ENCODE assay signal across 1 cellular context in the genomic region with DNA sequence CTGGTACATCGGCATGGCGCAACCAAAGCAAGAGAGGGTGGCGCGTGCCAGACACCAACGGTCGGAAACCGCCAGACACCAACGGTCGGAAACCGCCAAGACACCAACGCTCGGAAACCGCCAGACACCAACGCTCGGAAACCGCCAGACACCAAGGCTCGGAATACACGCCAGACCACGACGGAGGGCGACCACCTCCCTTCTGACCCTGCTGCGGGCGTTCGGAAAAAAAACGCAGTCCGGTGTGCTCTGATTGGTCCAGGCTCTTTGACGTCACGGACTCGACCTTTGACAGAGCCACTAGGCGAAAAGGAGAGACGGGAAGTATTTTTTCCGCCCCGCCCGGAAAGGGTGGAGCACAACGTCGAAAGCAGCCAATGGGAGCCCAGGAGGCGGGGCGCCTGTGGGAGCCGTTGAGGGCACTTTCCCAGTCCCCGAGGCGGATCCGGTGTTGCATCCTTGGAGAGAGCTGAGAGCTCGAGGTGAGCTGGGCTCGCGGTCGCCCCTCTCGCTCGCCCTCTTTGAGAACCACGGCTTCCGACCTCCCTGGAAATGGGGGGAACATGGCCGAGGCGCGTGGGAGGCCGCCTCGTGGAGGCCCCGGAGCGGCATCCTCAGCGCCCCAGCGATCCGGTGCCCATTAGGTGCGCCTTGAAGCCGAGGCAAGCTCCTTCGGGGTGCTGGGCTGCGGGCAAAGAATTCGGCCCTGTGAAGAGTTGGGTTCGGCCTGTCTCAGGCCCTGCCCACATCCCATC.
A peak's percentile ranks its signal among the peaks of the same experiment; 100 is the strongest.
TF ChIP-seq lines count a peak whose summit lies in the region.
"Not testable (repeated sequence)": the region's sequence is repeated elsewhere in the genome, so short reads cannot be mapped to it uniquely, and the experiment has no call there.

No MANE protein-coding gene starts in this region.

TF ChIP-seq in K562, 482 proteins besides CTCF, POLR2A, EP300 and RAD21 (continued from another document and continues in another):
- TF ChIP-seq NKRF (IDR thresholded peaks at IDR 0.05; ENCODE audit: borderline replicate concordance) (peak; percentile 34; the same call in 1 of the 2 replicates), OTX1 (CRISPR knock-in tag; IDR thresholded peaks at IDR 0.05) (0 out of 2 replicates have a peak, but pooled peaks have one; percentile 55), CEBPG (CRISPR knock-in tag; IDR thresholded peaks at IDR 0.05) (0 out of 2 replicates have a peak, but pooled peaks have one; percentile 24), CXXC5 (CRISPR knock-in tag; IDR thresholded peaks at IDR 0.05) (peak; percentile 90), POLR2G (IDR thresholded peaks at IDR 0.05; ENCODE audit: low read depth, low read length) (peak; percentile 77), CREB1 (IDR thresholded peaks at IDR 0.05) (peak; percentile 36; the same call in 1 of the 2 replicates), CREB1 (CRISPR knock-in tag; IDR thresholded peaks at IDR 0.05) (peak; percentile 71), E2F3 (CRISPR knock-in tag; IDR thresholded peaks at IDR 0.05) (peak; percentile 27; the same call in 1 of the 2 replicates), SRF (CRISPR knock-in tag; IDR thresholded peaks at IDR 0.05) (0 out of 4 replicates have a peak, but pooled peaks of 1 of the 2 experiments have one; percentile 19), TEAD1 (CRISPR knock-in tag; IDR thresholded peaks at IDR 0.05) (peak in 1 of 2 experiments; percentile 30; a peak in 1 of 4 replicates), HDAC1 (IDR thresholded peaks at IDR 0.05) (peak in 1 of 2 experiments; percentile 50; a peak in 2 of 4 replicates), ZBTB9 (CRISPR knock-in tag; IDR thresholded peaks at IDR 0.05) (peak; percentile 37; the same call in 1 of the 2 replicates), ESRRA (IDR thresholded peaks at IDR 0.05; ENCODE audit: borderline replicate concordance, low read depth) (peak; percentile 60; the same call in 1 of the 2 replicates), MNT (conservative IDR thresholded peaks at IDR 0.05) (peak; percentile 58 to 76; a peak in 3 of 4 replicates), CREB3L1 (IDR thresholded peaks at IDR 0.05; ENCODE audit: borderline replicate concordance, low read depth) (0 out of 2 replicates have a peak, but pooled peaks have one; percentile 19), GABPB1 (CRISPR knock-in tag; IDR thresholded peaks at IDR 0.05) (peak; percentile 21; the same call in 1 of the 2 replicates), NRF1 (conservative IDR thresholded peaks at IDR 0.05 in 1 of 2, IDR thresholded peaks at IDR 0.05 in 1 of 2) (peak; percentile 88 to 91; a peak in 3 of 4 replicates), MAZ (CRISPR knock-in tag; conservative IDR thresholded peaks at IDR 0.05 in 1 of 2, IDR thresholded peaks at IDR 0.05 in 1 of 2) (peak; percentile 44 to 56; a peak in 2 of 4 replicates), MTA3 (IDR thresholded peaks at IDR 0.05; ENCODE audit: borderline replicate concordance) (peak; percentile 72; the same call in 1 of the 2 replicates), KDM5B (IDR thresholded peaks at IDR 0.05; ENCODE audit: insufficient replicate concordance, low read depth, low read length) (peak; percentile 82), L3MBTL2 (IDR thresholded peaks at IDR 0.05) (peak; percentile 54), YY1 (IDR thresholded peaks at IDR 0.05; ENCODE audit: borderline replicate concordance in 1 of 3, control insufficient read depth in 1 of 3, extremely low read depth in 1 of 3, insufficient read depth in 3 of 3, insufficient read length in 1 of 3, insufficient replicate concordance in 2 of 3, low read depth in 1 of 3, low read length in 2 of 3) (peak in 1 of 3 experiments; percentile 39), ATF4 (CRISPR knock-in tag; IDR thresholded peaks at IDR 0.05) (0 out of 2 replicates have a peak, but pooled peaks have one; percentile 18), VEZF1 (CRISPR knock-in tag; IDR thresholded peaks at IDR 0.05) (peak; percentile 20; the same call in 1 of the 2 replicates), TCF7 (IDR thresholded peaks at IDR 0.05; ENCODE audit: borderline replicate concordance) (0 out of 2 replicates have a peak, but pooled peaks have one; percentile 57), TAF7 (tag; IDR thresholded peaks at IDR 0.05) (peak; percentile 81), CC2D1A (IDR thresholded peaks at IDR 0.05) (peak; percentile 67), MYC (CRISPR knock-in tag; IDR thresholded peaks at IDR 0.05; ENCODE audit: borderline replicate concordance, low read depth) (peak; percentile 83; the same call in 1 of the 2 replicates), ZFX (CRISPR knock-in tag; IDR thresholded peaks at IDR 0.05) (peak; percentile 51), ZBTB26 (CRISPR knock-in tag; IDR thresholded peaks at IDR 0.05) (peak; percentile 50; the same call in 1 of the 2 replicates), TOE1 (IDR thresholded peaks at IDR 0.05; ENCODE audit: borderline replicate concordance) (peak; percentile 28; the same call in 1 of the 2 replicates), TAF9B (IDR thresholded peaks at IDR 0.05; ENCODE audit: partially characterized antibody) (peak; percentile 65), ZBTB7A (IDR thresholded peaks at IDR 0.05; ENCODE audit: borderline replicate concordance, control insufficient read depth, low read depth, low read length) (peak; percentile 72; the same call in 1 of the 2 replicates), BRD9 (IDR thresholded peaks at IDR 0.05; ENCODE audit: low read depth, partially characterized antibody) (peak; percentile 48), FOXP1 (CRISPR knock-in tag; IDR thresholded peaks at IDR 0.05) (peak; percentile 46; the same call in 1 of the 2 replicates), GABPA (tag; conservative IDR thresholded peaks at IDR 0.05; ENCODE audit: low read depth) (peak; percentile 65)
- not testable (repeated sequence) for TF ChIP-seq CEBPG (tag; conservative IDR thresholded peaks at IDR 0.05 in 1 of 2, IDR thresholded peaks at IDR 0.05 in 1 of 2); MYC (IDR thresholded peaks at IDR 0.05; ENCODE audit: low read depth, low read length); TOE1 (CRISPR knock-in tag; IDR thresholded peaks at IDR 0.05; ENCODE audit: borderline replicate concordance, low read depth)
- TF ChIP-seq, protein P1, sequence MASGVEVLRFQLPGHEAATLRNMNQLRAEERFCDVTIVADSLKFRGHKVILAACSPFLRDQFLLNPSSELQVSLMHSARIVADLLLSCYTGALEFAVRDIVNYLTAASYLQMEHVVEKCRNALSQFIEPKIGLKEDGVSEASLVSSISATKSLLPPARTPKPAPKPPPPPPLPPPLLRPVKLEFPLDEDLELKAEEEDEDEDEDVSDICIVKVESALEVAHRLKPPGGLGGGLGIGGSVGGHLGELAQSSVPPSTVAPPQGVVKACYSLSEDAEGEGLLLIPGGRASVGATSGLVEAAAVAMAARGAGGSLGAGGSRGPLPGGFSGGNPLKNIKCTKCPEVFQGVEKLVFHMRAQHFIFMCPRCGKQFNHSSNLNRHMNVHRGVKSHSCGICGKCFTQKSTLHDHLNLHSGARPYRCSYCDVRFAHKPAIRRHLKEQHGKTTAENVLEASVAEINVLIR (CRISPR knock-in tag; IDR thresholded peaks at IDR 0.05): peak; percentile 69
- TF ChIP-seq, protein P2, sequence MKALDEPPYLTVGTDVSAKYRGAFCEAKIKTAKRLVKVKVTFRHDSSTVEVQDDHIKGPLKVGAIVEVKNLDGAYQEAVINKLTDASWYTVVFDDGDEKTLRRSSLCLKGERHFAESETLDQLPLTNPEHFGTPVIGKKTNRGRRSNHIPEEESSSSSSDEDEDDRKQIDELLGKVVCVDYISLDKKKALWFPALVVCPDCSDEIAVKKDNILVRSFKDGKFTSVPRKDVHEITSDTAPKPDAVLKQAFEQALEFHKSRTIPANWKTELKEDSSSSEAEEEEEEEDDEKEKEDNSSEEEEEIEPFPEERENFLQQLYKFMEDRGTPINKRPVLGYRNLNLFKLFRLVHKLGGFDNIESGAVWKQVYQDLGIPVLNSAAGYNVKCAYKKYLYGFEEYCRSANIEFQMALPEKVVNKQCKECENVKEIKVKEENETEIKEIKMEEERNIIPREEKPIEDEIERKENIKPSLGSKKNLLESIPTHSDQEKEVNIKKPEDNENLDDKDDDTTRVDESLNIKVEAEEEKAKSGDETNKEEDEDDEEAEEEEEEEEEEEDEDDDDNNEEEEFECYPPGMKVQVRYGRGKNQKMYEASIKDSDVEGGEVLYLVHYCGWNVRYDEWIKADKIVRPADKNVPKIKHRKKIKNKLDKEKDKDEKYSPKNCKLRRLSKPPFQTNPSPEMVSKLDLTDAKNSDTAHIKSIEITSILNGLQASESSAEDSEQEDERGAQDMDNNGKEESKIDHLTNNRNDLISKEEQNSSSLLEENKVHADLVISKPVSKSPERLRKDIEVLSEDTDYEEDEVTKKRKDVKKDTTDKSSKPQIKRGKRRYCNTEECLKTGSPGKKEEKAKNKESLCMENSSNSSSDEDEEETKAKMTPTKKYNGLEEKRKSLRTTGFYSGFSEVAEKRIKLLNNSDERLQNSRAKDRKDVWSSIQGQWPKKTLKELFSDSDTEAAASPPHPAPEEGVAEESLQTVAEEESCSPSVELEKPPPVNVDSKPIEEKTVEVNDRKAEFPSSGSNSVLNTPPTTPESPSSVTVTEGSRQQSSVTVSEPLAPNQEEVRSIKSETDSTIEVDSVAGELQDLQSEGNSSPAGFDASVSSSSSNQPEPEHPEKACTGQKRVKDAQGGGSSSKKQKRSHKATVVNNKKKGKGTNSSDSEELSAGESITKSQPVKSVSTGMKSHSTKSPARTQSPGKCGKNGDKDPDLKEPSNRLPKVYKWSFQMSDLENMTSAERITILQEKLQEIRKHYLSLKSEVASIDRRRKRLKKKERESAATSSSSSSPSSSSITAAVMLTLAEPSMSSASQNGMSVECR (CRISPR knock-in tag; IDR thresholded peaks at IDR 0.05): 0 out of 2 replicates have a peak, but pooled peaks have one; percentile 32
